10 cellular contexts compared by ENCODE assay signal in the genomic region with DNA sequence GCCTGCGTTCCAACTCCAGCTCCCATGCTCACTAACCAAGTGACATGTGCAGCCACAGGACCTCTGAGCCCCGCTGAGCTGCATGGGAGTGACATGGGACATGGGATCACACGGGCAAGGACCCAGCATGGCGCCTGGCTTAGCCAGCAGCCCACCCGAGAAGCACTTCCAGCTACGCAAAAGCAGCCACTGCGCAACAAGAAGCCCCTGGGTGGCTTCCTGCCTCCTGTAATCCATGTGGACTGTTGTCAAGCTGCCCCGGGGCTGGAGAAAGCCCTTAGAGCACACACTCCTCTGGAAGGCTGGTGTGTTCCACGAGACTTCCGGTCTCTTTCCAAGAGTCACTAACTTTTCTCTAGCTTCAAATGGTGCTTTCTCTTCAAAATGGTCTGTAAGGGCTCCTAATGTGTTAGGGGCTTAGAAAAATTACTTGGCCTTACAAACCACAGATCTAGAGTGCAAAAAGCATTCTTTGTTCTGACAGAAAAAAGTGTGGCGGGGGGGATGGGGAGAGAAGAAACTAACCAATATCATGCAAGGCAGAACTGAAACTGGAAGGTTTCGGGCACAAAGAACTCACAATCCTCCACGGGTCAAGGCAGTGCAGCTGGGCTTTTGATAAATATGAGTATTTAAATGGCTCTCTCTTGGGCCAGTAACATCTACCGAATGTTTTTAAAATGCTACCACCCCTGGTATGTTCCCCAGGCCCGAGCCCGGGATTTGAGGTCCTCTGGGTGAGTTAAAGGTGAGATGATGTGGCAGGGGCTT. TPM values are rescaled to one million over a fixed set of nuclear protein-coding genes. Genes with fewer than 3 reads are reported as not detected.
DNase-seq lines count a peak whose midpoint lies in the region; ATAC-seq lines count a peak whose summit lies in the region.
"Had no signal": no experiment of that assay in that cellular context is flagged by ENCODE, and none has a peak within 500 bp of the region (broad histone marks: within the 10 kb centered on the region; RNA-seq: fewer than 3 reads in every experiment).

No MANE protein-coding gene starts in this region.

- H3K27ac ChIP-seq in Karpas-422 (ENCODE audit: low read length), result peak overlapping the region; percentile 96
- H3K27ac ChIP-seq: thoracic aorta had no signal

- peaks cover 28% of the 10 kb centered on the region for H3K79me2 ChIP-seq in Karpas-422 (ENCODE audit: low read length)

- no peaks in the 10 kb centered on the region for H3K9me3 ChIP-seq in Karpas-422 (ENCODE audit: low read length)
- H3K9me3 ChIP-seq: thoracic aorta had no signal

- peak overlapping the region; percentile 65 for H3K9ac ChIP-seq in Karpas-422 (ENCODE audit: low read length)

- peak overlapping the region; percentile 68 for H3K27ac Mint-ChIP-seq in memory B cell
- no peak overlapping the region for H3K27ac Mint-ChIP-seq in activated CD8-positive, alpha-beta T cell treated with anti-CD3 and anti-CD28 coated beads, Interleukin-2, amount 10 ng/mL, durations not matched to agents 7 days and 5 days

- H3K9me2 ChIP-seq in Karpas-422 (replicated peaks; ENCODE audit: insufficient read depth, low read length), result no peaks in the 10 kb centered on the region

- POLR2A ChIA-PET in activated CD8-positive, alpha-beta T cell treated with anti-CD3 and anti-CD28 coated beads, Interleukin-2, amount 10 ng/mL, durations not matched to agents 7 days and 5 days (lab: Charles Lee), result no interaction called here

- H3K4me3 ChIP-seq in Karpas-422 (ENCODE audit: low read length), result peak overlapping the region; percentile 52; the same call in 1 of the 2 replicates
- H3K4me3 ChIP-seq: thoracic aorta had no signal

- no peaks in the 10 kb centered on the region for H3K27me3 ChIP-seq in Karpas-422 (ENCODE audit: low read length)

- peaks cover 41% of the 10 kb centered on the region for H3K36me3 Mint-ChIP-seq in memory B cell
- H3K36me3 Mint-ChIP-seq in activated CD8-positive, alpha-beta T cell treated with anti-CD3 and anti-CD28 coated beads, Interleukin-2, amount 10 ng/mL, durations not matched to agents 7 days and 5 days (ENCODE audit: low read depth), result peaks cover 55% of the 10 kb centered on the region

- ATAC-seq in GM18502 (IDR thresholded peaks at IDR 0.05; ENCODE audit: poor library complexity, unreplicated experiment) (peak; percentile 65), GM21576 (IDR thresholded peaks at IDR 0.05; ENCODE audit: unreplicated experiment) (peak; percentile 61), memory B cell (ENCODE audit: low read depth) (peak; percentile 69)
- ATAC-seq in activated CD8-positive, alpha-beta T cell treated with anti-CD3 and anti-CD28 coated beads, Interleukin-2, amount 10 ng/mL, durations not matched to agents 7 days and 5 days, result no peak

- peak overlapping the region; percentile 66 for H3K4me3 Mint-ChIP-seq in memory B cell
- no peak overlapping the region for H3K4me3 Mint-ChIP-seq in activated CD8-positive, alpha-beta T cell treated with anti-CD3 and anti-CD28 coated beads, Interleukin-2, amount 10 ng/mL, durations not matched to agents 7 days and 5 days

- H3K27me3 Mint-ChIP-seq in memory B cell, result no peaks in the 10 kb centered on the region
- no peaks in the 10 kb centered on the region for H3K27me3 Mint-ChIP-seq in activated CD8-positive, alpha-beta T cell treated with anti-CD3 and anti-CD28 coated beads, Interleukin-2, amount 10 ng/mL, durations not matched to agents 7 days and 5 days (ENCODE audit: low read depth)

- DNase-seq in Karpas-422 (peak; percentile 80), memory B cell (ENCODE audit: low spot score in 2 of 2) (peak in 1 of 2 donors; percentile 42), LoVo (ENCODE audit: low spot score) (no peak), EL (no peak)
- no peak for DNase-seq in stimulated activated CD4-positive, alpha-beta T cell treated with anti-CD3 and anti-CD28 coated beads, Interleukin-15, amount 100 ng/mL, for 24 hours
- no peak for DNase-seq in activated CD8-positive, alpha-beta T cell treated with anti-CD3 and anti-CD28 coated beads, Interleukin-2, amount 10 ng/mL, durations not matched to agents 7 days and 5 days
- DNase-seq: NCI-H82 had no signal

- H3K4me1 Mint-ChIP-seq in memory B cell, result peaks cover 54% of the 10 kb centered on the region
- H3K4me1 Mint-ChIP-seq in activated CD8-positive, alpha-beta T cell treated with anti-CD3 and anti-CD28 coated beads, Interleukin-2, amount 10 ng/mL, durations not matched to agents 7 days and 5 days (ENCODE audit: low read depth), result peaks cover 36% of the 10 kb centered on the region

- H2AFZ ChIP-seq in Karpas-422 (ENCODE audit: low read length), result no peak overlapping the region

- H3K9me3 Mint-ChIP-seq in memory B cell, result no peaks in the 10 kb centered on the region
- no peaks in the 10 kb centered on the region for H3K9me3 Mint-ChIP-seq in activated CD8-positive, alpha-beta T cell treated with anti-CD3 and anti-CD28 coated beads, Interleukin-2, amount 10 ng/mL, durations not matched to agents 7 days and 5 days (ENCODE audit: insufficient read depth)

- H3K36me3 ChIP-seq in Karpas-422 (ENCODE audit: insufficient read depth, low read length), result peaks cover 20% of the 10 kb centered on the region

- no peaks in the 10 kb centered on the region; the same call in 1 of the 2 replicates for H4K20me1 ChIP-seq in Karpas-422 (ENCODE audit: insufficient read depth, low read depth, low read length)

- H3K4me2 ChIP-seq in Karpas-422 (ENCODE audit: low read depth, low read length, poor library complexity, severe bottlenecking), result peak overlapping the region; percentile 60

- CTCF ChIA-PET in activated CD8-positive, alpha-beta T cell treated with anti-CD3 and anti-CD28 coated beads, Interleukin-2, amount 10 ng/mL, durations not matched to agents 7 days and 5 days (lab: Charles Lee), result interaction anchor here (1.1 to 1.6 kb wide), 2 partner anchors 9 to 30 kb away, joined by 10 to 11 read pairs; no protein-coding TSS in a partner anchor

- peaks cover 52% of the 10 kb centered on the region for H3K4me1 ChIP-seq in Karpas-422 (ENCODE audit: low read length)

RNA-seq across cellular contexts. Expression of a gene that starts 5.5 kb away (rescaled TPM):
- 25.4 and 37.4 TPM in 2 replicates for total RNA-seq in Karpas-422 (2014; rRNA removed; shearing (Covaris generic); ENCODE audit: low replicate concordance)
- 10 to 100 TPM; 29.2 to 30.0 TPM for total RNA-seq in activated CD8-positive, alpha-beta T cell treated with anti-CD3 and anti-CD28 coated beads, Interleukin-2, amount 10 ng/mL, durations not matched to agents 7 days and 5 days

RNA-seq across cellular contexts. Expression of a gene that starts 46.1 kb away (rescaled TPM):
- total RNA-seq in Karpas-422 (2014; rRNA removed; shearing (Covaris generic); ENCODE audit: low replicate concordance), result 0.04 and 0.07 TPM in 2 replicates
- 10 to 100 TPM; 37.1 to 46.3 TPM for total RNA-seq in activated CD8-positive, alpha-beta T cell treated with anti-CD3 and anti-CD28 coated beads, Interleukin-2, amount 10 ng/mL, durations not matched to agents 7 days and 5 days

RNA-seq across cellular contexts. Expression of a gene that starts 53.2 kb away (rescaled TPM):
- 20.9 and 21.2 TPM in 2 replicates for total RNA-seq in Karpas-422 (2014; rRNA removed; shearing (Covaris generic); ENCODE audit: low replicate concordance)
- total RNA-seq in activated CD8-positive, alpha-beta T cell treated with anti-CD3 and anti-CD28 coated beads, Interleukin-2, amount 10 ng/mL, durations not matched to agents 7 days and 5 days, result 10 to 100 TPM; 18.7 to 21.9 TPM

Comparison
In these comparisons a context has a peak if more than half of its experiments do, and no peak if none do; other contexts are left out.
1. RNA of a gene that starts 46.1 kb away (total RNA-seq): 37.1 to 46.3 TPM in activated CD8-positive, alpha-beta T cell treated with anti-CD3 and anti-CD28 coated beads, Interleukin-2, amount 10 ng/mL, durations not matched to agents 7 days and 5 days; 0.04 to 0.07 TPM in Karpas-422; every median in the first group is over 10 times any median in the second.